In genomic region chr18:24964213-24964612, GRCh38 we compare ENCODE assay signal across 1 cellular context.
TF ChIP-seq lines count a peak whose summit lies in the region.

No MANE protein-coding gene starts in this region.

TF ChIP-seq in K562, 482 proteins besides CTCF, POLR2A, EP300 and RAD21 (continued from another document):
- TF ChIP-seq, protein P1, sequence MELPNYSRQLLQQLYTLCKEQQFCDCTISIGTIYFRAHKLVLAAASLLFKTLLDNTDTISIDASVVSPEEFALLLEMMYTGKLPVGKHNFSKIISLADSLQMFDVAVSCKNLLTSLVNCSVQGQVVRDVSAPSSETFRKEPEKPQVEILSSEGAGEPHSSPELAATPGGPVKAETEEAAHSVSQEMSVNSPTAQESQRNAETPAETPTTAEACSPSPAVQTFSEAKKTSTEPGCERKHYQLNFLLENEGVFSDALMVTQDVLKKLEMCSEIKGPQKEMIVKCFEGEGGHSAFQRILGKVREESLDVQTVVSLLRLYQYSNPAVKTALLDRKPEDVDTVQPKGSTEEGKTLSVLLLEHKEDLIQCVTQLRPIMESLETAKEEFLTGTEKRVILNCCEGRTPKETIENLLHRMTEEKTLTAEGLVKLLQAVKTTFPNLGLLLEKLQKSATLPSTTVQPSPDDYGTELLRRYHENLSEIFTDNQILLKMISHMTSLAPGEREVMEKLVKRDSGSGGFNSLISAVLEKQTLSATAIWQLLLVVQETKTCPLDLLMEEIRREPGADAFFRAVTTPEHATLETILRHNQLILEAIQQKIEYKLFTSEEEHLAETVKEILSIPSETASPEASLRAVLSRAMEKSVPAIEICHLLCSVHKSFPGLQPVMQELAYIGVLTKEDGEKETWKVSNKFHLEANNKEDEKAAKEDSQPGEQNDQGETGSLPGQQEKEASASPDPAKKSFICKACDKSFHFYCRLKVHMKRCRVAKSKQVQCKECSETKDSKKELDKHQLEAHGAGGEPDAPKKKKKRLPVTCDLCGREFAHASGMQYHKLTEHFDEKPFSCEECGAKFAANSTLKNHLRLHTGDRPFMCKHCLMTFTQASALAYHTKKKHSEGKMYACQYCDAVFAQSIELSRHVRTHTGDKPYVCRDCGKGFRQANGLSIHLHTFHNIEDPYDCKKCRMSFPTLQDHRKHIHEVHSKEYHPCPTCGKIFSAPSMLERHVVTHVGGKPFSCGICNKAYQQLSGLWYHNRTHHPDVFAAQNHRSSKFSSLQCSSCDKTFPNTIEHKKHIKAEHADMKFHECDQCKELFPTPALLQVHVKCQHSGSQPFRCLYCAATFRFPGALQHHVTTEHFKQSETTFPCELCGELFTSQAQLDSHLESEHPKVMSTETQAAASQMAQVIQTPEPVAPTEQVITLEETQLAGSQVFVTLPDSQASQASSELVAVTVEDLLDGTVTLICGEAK (IDR thresholded peaks at IDR 0.05), result no peak
- TF ChIP-seq, protein P1 (CRISPR knock-in tag; IDR thresholded peaks at IDR 0.05), result no peak
- TF ChIP-seq ZNF12 (CRISPR knock-in tag; IDR thresholded peaks at IDR 0.05) (no peak), ZNF175 (CRISPR knock-in tag; IDR thresholded peaks at IDR 0.05; ENCODE audit: low read depth) (no peak), KAT2B (IDR thresholded peaks at IDR 0.05; ENCODE audit: low read depth, low read length) (no peak), HIVEP1 (CRISPR knock-in tag; IDR thresholded peaks at IDR 0.05) (no peak), ESRRA (IDR thresholded peaks at IDR 0.05; ENCODE audit: borderline replicate concordance, low read depth) (peak; percentile 30; the same call in 1 of the 2 replicates), ZNF280B (CRISPR knock-in tag; IDR thresholded peaks at IDR 0.05) (no peak), CHD4 (IDR thresholded peaks at IDR 0.05; ENCODE audit: insufficient read depth, insufficient replicate concordance, low read depth, low read length, poor library complexity, severe bottlenecking) (no peak), POU5F1 (IDR thresholded peaks at IDR 0.05; ENCODE audit: borderline replicate concordance, low read depth, low read length, partially characterized antibody) (no peak), RBM25 (IDR thresholded peaks at IDR 0.05; ENCODE audit: low read depth, low read length, severe bottlenecking) (no peak), NFIX (CRISPR knock-in tag; IDR thresholded peaks at IDR 0.05; ENCODE audit: low read depth) (no peak), BRD9 (IDR thresholded peaks at IDR 0.05; ENCODE audit: low read depth, partially characterized antibody) (no peak), NRF1 (conservative IDR thresholded peaks at IDR 0.05 in 1 of 2, IDR thresholded peaks at IDR 0.05 in 1 of 2) (no peak), ZNF830 (CRISPR knock-in tag; IDR thresholded peaks at IDR 0.05) (no peak), TRIM25 (IDR thresholded peaks at IDR 0.05; ENCODE audit: borderline replicate concordance) (no peak), CBX5 (IDR thresholded peaks at IDR 0.05; ENCODE audit: borderline replicate concordance, low read depth) (no peak)
- TF ChIP-seq, protein P2, sequence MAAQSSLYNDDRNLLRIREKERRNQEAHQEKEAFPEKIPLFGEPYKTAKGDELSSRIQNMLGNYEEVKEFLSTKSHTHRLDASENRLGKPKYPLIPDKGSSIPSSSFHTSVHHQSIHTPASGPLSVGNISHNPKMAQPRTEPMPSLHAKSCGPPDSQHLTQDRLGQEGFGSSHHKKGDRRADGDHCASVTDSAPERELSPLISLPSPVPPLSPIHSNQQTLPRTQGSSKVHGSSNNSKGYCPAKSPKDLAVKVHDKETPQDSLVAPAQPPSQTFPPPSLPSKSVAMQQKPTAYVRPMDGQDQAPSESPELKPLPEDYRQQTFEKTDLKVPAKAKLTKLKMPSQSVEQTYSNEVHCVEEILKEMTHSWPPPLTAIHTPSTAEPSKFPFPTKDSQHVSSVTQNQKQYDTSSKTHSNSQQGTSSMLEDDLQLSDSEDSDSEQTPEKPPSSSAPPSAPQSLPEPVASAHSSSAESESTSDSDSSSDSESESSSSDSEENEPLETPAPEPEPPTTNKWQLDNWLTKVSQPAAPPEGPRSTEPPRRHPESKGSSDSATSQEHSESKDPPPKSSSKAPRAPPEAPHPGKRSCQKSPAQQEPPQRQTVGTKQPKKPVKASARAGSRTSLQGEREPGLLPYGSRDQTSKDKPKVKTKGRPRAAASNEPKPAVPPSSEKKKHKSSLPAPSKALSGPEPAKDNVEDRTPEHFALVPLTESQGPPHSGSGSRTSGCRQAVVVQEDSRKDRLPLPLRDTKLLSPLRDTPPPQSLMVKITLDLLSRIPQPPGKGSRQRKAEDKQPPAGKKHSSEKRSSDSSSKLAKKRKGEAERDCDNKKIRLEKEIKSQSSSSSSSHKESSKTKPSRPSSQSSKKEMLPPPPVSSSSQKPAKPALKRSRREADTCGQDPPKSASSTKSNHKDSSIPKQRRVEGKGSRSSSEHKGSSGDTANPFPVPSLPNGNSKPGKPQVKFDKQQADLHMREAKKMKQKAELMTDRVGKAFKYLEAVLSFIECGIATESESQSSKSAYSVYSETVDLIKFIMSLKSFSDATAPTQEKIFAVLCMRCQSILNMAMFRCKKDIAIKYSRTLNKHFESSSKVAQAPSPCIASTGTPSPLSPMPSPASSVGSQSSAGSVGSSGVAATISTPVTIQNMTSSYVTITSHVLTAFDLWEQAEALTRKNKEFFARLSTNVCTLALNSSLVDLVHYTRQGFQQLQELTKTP (IDR thresholded peaks at IDR 0.05; ENCODE audit: low read depth in 1 of 2, partially characterized antibody in 2 of 2), result no peak
- TF ChIP-seq, protein P3, sequence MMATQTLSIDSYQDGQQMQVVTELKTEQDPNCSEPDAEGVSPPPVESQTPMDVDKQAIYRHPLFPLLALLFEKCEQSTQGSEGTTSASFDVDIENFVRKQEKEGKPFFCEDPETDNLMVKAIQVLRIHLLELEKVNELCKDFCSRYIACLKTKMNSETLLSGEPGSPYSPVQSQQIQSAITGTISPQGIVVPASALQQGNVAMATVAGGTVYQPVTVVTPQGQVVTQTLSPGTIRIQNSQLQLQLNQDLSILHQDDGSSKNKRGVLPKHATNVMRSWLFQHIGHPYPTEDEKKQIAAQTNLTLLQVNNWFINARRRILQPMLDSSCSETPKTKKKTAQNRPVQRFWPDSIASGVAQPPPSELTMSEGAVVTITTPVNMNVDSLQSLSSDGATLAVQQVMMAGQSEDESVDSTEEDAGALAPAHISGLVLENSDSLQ (IDR thresholded peaks at IDR 0.05), result peak; percentile 89
